In the genomic region with DNA sequence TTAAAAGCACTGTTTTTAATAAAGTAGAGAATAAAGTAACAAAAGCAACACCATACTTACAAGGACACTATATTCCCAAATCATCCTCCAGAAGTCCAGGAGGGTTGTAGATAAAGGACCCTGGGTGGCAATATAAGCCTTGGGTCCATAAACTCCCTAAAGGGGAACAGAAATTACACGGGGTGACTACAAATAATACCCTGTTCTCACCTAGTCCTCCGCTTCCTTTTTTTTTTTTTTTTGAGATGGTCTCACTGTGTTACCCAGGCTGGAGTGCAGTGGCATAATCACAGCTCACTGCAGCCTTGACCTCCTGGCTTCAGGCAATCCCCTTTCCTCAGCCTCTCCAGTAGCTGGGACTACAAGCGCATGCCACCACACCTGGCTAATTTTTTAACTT, we compare ENCODE assay signal across 17 cellular contexts. TPM values are rescaled to one million over a fixed set of nuclear protein-coding genes. Genes with fewer than 3 reads are reported as not detected.
DNase-seq lines count a peak whose midpoint lies in the region; ATAC-seq and TF ChIP-seq lines count a peak whose summit lies in the region.
"Had no signal": no experiment of that assay in that cellular context is flagged by ENCODE, and none has a peak within 500 bp of the region (broad histone marks: within the 10 kb centered on the region; RNA-seq: fewer than 3 reads in every experiment).

No MANE protein-coding gene starts in this region.

- peak overlapping the region; percentile 78 for H3K4me2 ChIP-seq in Karpas-422 (ENCODE audit: low read depth, low read length, poor library complexity, severe bottlenecking)
- H3K4me2 ChIP-seq: PC-9 had no signal

- no peaks in the 10 kb centered on the region for H3K9me3 ChIP-seq in Karpas-422 (ENCODE audit: low read length)
- no peaks in the 10 kb centered on the region for H3K9me3 ChIP-seq in adrenal gland (replicated peaks in 1 of 3)
- H3K9me3 ChIP-seq: left lung, right atrium auricular region, upper lobe of left lung had no signal

- peak overlapping the region; percentile 92 for H3K27ac ChIP-seq in Karpas-422 (ENCODE audit: low read length)
- H3K27ac ChIP-seq in adrenal gland = no peak overlapping the region
- H3K27ac ChIP-seq: PC-9, right atrium auricular region had no signal

- ATAC-seq in GM21447 (IDR thresholded peaks at IDR 0.05; ENCODE audit: unreplicated experiment) = peak; percentile 39
- ATAC-seq: left lung had no signal

- DNase-seq in GM12865 (ENCODE audit: low read depth) (peak; percentile 55), Karpas-422 (peak; percentile 85), immature natural killer cell (no peak), DMS153 (lab: John Stamatoyannopoulos, UW) (no peak), cardiac septum (ENCODE audit: low spot score) (no peak), adrenal gland (no peak), chondrocyte (ENCODE audit: low spot score) (no peak)
- DNase-seq: activated CD4-positive, alpha-beta T cell treated with anti-CD3 and anti-CD28 coated beads for 1 hour; DMS79; left lung; NCI-H1105 treated with DMSO at 0.1 percent for 48 hours; NCI-H2227 treated with DMSO at 0.1 percent for 48 hours; PC-9; upper lobe of left lung had no signal

- H3K9me3 Mint-ChIP-seq in immature natural killer cell (no peaks in the 10 kb centered on the region), chondrocyte (ENCODE audit: low read depth) (no peaks in the 10 kb centered on the region)
- H3K9me3 Mint-ChIP-seq: nephron had no signal

- H3K27ac Mint-ChIP-seq in immature natural killer cell (peak overlapping the region in 4 of 6 donors; percentile 81 to 94 (median 90)), chondrocyte (ENCODE audit: unreplicated experiment) (no peak overlapping the region)
- H3K27ac Mint-ChIP-seq: nephron had no signal

- peaks cover 24 to 48% (median 44%) of the 10 kb centered on the region in 3 donors for H3K36me3 Mint-ChIP-seq in immature natural killer cell
- no peaks in the 10 kb centered on the region for H3K36me3 Mint-ChIP-seq in chondrocyte (ENCODE audit: low read depth)

- H3K27me3 ChIP-seq in Karpas-422 (ENCODE audit: low read length) (no peaks in the 10 kb centered on the region), adrenal gland (no peaks in the 10 kb centered on the region)
- H3K27me3 ChIP-seq: left lung, right atrium auricular region, upper lobe of left lung had no signal

- peaks cover 10% of the 10 kb centered on the region for H3K79me2 ChIP-seq in Karpas-422 (ENCODE audit: low read length)

- intact Hi-C loops in cardiac septum (cut with DNase I) (no loop called here), adrenal gland (cut with DNase I) (no loop called here)

- H3K4me1 ChIP-seq in Karpas-422 (ENCODE audit: low read length) (peaks cover 53% of the 10 kb centered on the region), adrenal gland (replicated peaks in 1 of 2) (no peaks in the 10 kb centered on the region)
- H3K4me1 ChIP-seq: right atrium auricular region had no signal

- H3K4me3 ChIP-seq in GM12865 (ENCODE audit: low read depth, low read length) = peak overlapping the region; percentile 43
- peak overlapping the region; percentile 45 for H3K4me3 ChIP-seq in Karpas-422 (ENCODE audit: low read length)
- H3K4me3 ChIP-seq in adrenal gland = no peak overlapping the region
- H3K4me3 ChIP-seq: left lung, PC-9, right atrium auricular region, upper lobe of left lung had no signal

- peaks cover 8% of the 10 kb centered on the region; the same call in 1 of the 2 replicates for H3K36me3 ChIP-seq in Karpas-422 (ENCODE audit: insufficient read depth, low read length)
- no peaks in the 10 kb centered on the region for H3K36me3 ChIP-seq in adrenal gland (replicated peaks in 1 of 2)
- H3K36me3 ChIP-seq: left lung, right atrium auricular region, upper lobe of left lung had no signal

- no peak for TF ChIP-seq CTCF in GM12865 (IDR thresholded peaks at IDR 0.05; ENCODE audit: insufficient read depth, low read depth, low read length, missing control alignments)
- no peak for TF ChIP-seq CTCF in adrenal gland (IDR thresholded peaks at IDR 0.05)
- TF ChIP-seq CTCF in chondrocyte (IDR thresholded peaks at IDR 0.05) = no peak

- peak overlapping the region; percentile 40; the same call in 1 of the 2 replicates for H2AFZ ChIP-seq in Karpas-422 (ENCODE audit: low read length)
- H2AFZ ChIP-seq: PC-9 had no signal

- no peaks in the 10 kb centered on the region for H3K9me2 ChIP-seq in Karpas-422 (replicated peaks; ENCODE audit: insufficient read depth, low read length)

- WGBS in adrenal gland, 4 donors = 71 to 82% (median 81%) methylated on average over 3 of the region's 3 CpGs

- peak overlapping the region; percentile 58 for H3K9ac ChIP-seq in Karpas-422 (ENCODE audit: low read length)

- no peak for TF ChIP-seq POLR2A in adrenal gland (IDR thresholded peaks at IDR 0.05)

- no peaks in the 10 kb centered on the region for H4K20me1 ChIP-seq in Karpas-422 (ENCODE audit: insufficient read depth, low read depth, low read length)

- H3K4me1 Mint-ChIP-seq in immature natural killer cell (peaks cover 49 to 52% of the 10 kb centered on the region in 2 donors), chondrocyte (ENCODE audit: low read depth) (peaks cover 33% of the 10 kb centered on the region)
- H3K4me1 Mint-ChIP-seq: nephron had no signal

- H3K4me3 Mint-ChIP-seq in immature natural killer cell (no peak overlapping the region), chondrocyte (ENCODE audit: unreplicated experiment) (no peak overlapping the region)
- H3K4me3 Mint-ChIP-seq: nephron had no signal

- peaks cover 0 to 2% (median 0%) of the 10 kb centered on the region in 3 donors for H3K27me3 Mint-ChIP-seq in immature natural killer cell (ENCODE audit: low read depth in 3 of 3)
- H3K27me3 Mint-ChIP-seq in chondrocyte (ENCODE audit: low read depth) = no peaks in the 10 kb centered on the region

RNA-seq across cellular contexts. Expression of gene PTPN22, which starts 13.1 kb away (rescaled TPM):
- total RNA-seq in Karpas-422 (2014; rRNA removed; shearing (Covaris generic); ENCODE audit: low replicate concordance) = 22.8 and 43.3 TPM in 2 replicates
- polyA plus RNA-seq in immature natural killer cell (100 to 1,000 TPM in 1 of 3 donors, 10 to 100 TPM in 2; 80.9 to 109 (median 83.6) TPM), adrenal gland (1 to 10 TPM; 1.3 to 1.6 (median 1.5) TPM)
- total RNA-seq in cardiac septum (0.70 TPM), adrenal gland (1 to 10 TPM; 2.1 to 6.2 (median 3.6) TPM), chondrocyte (not detected in 3 replicates)

RNA-seq across cellular contexts. Expression of gene BCL2L15, which starts 29.0 kb away (rescaled TPM):
- total RNA-seq in Karpas-422 (2014; rRNA removed; shearing (Covaris generic); ENCODE audit: low replicate concordance) = 0.48 and 1.0 TPM in 2 replicates
- polyA plus RNA-seq in immature natural killer cell (under 1 TPM in 1 of 3 donors, not detected in 2; 0.11 TPM), adrenal gland (under 1 TPM; 0.26 to 0.48 (median 0.34) TPM)
- total RNA-seq in cardiac septum (not detected), adrenal gland (1 to 10 TPM in 2 of 8 donors, under 1 TPM in 4, not detected in 2; 0.07 to 1.3 (median 0.20) TPM), chondrocyte (0.17 to 0.33 TPM (median 0.17 TPM) in 3 replicates)

RNA-seq across cellular contexts. Expression of gene RSBN1, which starts 46.1 kb away (rescaled TPM):
- 15.0 and 23.2 TPM in 2 replicates for total RNA-seq in Karpas-422 (2014; rRNA removed; shearing (Covaris generic); ENCODE audit: low replicate concordance)
- polyA plus RNA-seq in immature natural killer cell = 10 to 100 TPM; 26.4 to 30.6 (median 30.2) TPM
- total RNA-seq in cardiac septum = 11.0 TPM
- total RNA-seq in adrenal gland = 10 to 100 TPM; 12.1 to 33.0 (median 16.7) TPM
- polyA plus RNA-seq in adrenal gland = 10 to 100 TPM in 1 of 3 donors, 1 to 10 TPM in 2; 3.9 to 10.5 (median 6.0) TPM
- total RNA-seq in chondrocyte = 10.9 to 12.5 TPM (median 11.8 TPM) in 3 replicates

RNA-seq across cellular contexts. Expression of gene AP4B1, which starts 46.2 kb away (rescaled TPM):
- 35.3 and 64.0 TPM in 2 replicates for total RNA-seq in Karpas-422 (2014; rRNA removed; shearing (Covaris generic); ENCODE audit: low replicate concordance)
- polyA plus RNA-seq in immature natural killer cell = 10 to 100 TPM in 2 of 3 donors, 1 to 10 TPM in 1; 9.7 to 21.6 (median 18.6) TPM
- total RNA-seq in cardiac septum = 12.6 TPM
- total RNA-seq in adrenal gland = 10 to 100 TPM in 7 of 8 donors, 1 to 10 TPM in 1; 9.8 to 18.7 (median 13.7) TPM
- 10 to 100 TPM; 15.7 to 18.0 (median 16.0) TPM for polyA plus RNA-seq in adrenal gland
- 15.6 to 23.6 TPM (median 16.8 TPM) in 3 replicates for total RNA-seq in chondrocyte

RNA-seq across cellular contexts. Expression of gene DCLRE1B, which starts 46.7 kb away (rescaled TPM):
- 7.6 and 11.3 TPM in 2 replicates for total RNA-seq in Karpas-422 (2014; rRNA removed; shearing (Covaris generic); ENCODE audit: low replicate concordance)
- polyA plus RNA-seq in immature natural killer cell (1 to 10 TPM; 2.0 to 8.4 (median 6.6) TPM), adrenal gland (1 to 10 TPM; 1.1 to 3.3 (median 1.4) TPM)
- total RNA-seq in cardiac septum (2.1 TPM), adrenal gland (1 to 10 TPM; 2.9 to 6.1 (median 4.5) TPM), chondrocyte (8.1 to 11.4 TPM (median 8.3 TPM) in 3 replicates)

Comparison
In these comparisons a context has a peak if more than half of its experiments do, and no peak if none do; other contexts are left out.
1. DNase-seq: peak in GM12865 (single experiment) and Karpas-422 (single experiment); none in immature natural killer cell (0 of 3), DMS153 (single experiment), cardiac septum (single experiment), adrenal gland (0 of 7) and chondrocyte (single experiment).
2. H3K4me3 ChIP-seq: peak in GM12865 (single experiment) and Karpas-422 (single experiment); none in adrenal gland (0 of 4).